Comparison of ENCODE assay signal across 14 cellular contexts in genomic region chr9:38644601-38645000, GRCh38. TPM values are rescaled to one million over a fixed set of nuclear protein-coding genes. Genes with fewer than 3 reads are reported as not detected.
DNase-seq lines count a peak whose midpoint lies in the region; ATAC-seq and TF ChIP-seq lines count a peak whose summit lies in the region.
"Had no signal": no experiment of that assay in that cellular context is flagged by ENCODE, and none has a peak within 500 bp of the region (broad histone marks: within the 10 kb centered on the region; RNA-seq: fewer than 3 reads in every experiment).

No MANE protein-coding gene starts in this region.

- CTCF ChIA-PET in PC-3 (lab: Charles Lee): no interaction called here
- CTCF ChIA-PET in WTC11 (lab: Charles Lee): no interaction called here
- CTCF ChIA-PET in GM10248 (lab: Yijun Ruan, JAX): interaction anchor here (4.7 to 6.2 kb wide), 2 partner anchors 29 to 65 kb away, joined by 38 to 47 read pairs; no protein-coding TSS in a partner anchor

- H3K9me3 ChIP-seq in PC-3 (ENCODE audit: low read length) (no peaks in the 10 kb centered on the region), spleen (no peaks in the 10 kb centered on the region)

- no peaks in the 10 kb centered on the region for H3K79me2 ChIP-seq in PC-3 (ENCODE audit: low read length)
- no peaks in the 10 kb centered on the region for H3K79me2 ChIP-seq in GM23338 (replicated peaks; ENCODE audit: insufficient read depth)

- peaks cover 3% of the 10 kb centered on the region for H3K27me3 Mint-ChIP-seq in osteocyte (ENCODE audit: unreplicated experiment)
- no peaks in the 10 kb centered on the region; the same call in 1 of the 2 replicates for H3K27me3 Mint-ChIP-seq in WTC11 (ENCODE audit: low read depth)
- H3K27me3 Mint-ChIP-seq in GM23338 (ENCODE audit: insufficient read depth, low read depth, poor library complexity): no peaks in the 10 kb centered on the region

- H3K4me2 ChIP-seq in PC-3 (ENCODE audit: low read length): no peak overlapping the region
- no peak overlapping the region for H3K4me2 ChIP-seq in GM23338
- H3K4me2 ChIP-seq: A549 had no signal

- H3K27me3 ChIP-seq in PC-3 (ENCODE audit: low read length) (no peaks in the 10 kb centered on the region), spleen (replicated peaks in 1 of 7) (peaks cover 0 to 37% (median 0%) of the 10 kb centered on the region in 7 donors), GM23338 (ENCODE audit: insufficient read depth) (no peaks in the 10 kb centered on the region)

- H4K20me1 ChIP-seq in PC-3 (ENCODE audit: low read length) (no peaks in the 10 kb centered on the region), GM23338 (replicated peaks; ENCODE audit: insufficient read depth) (no peaks in the 10 kb centered on the region)

- 37 to 64% (median 44%) methylated on average over 2 of the region's 2 CpGs for WGBS in spleen, 5 donors

- no peaks in the 10 kb centered on the region for H3K36me3 ChIP-seq in PC-3 (ENCODE audit: low read depth, low read length)
- no peaks in the 10 kb centered on the region for H3K36me3 ChIP-seq in spleen
- H3K36me3 ChIP-seq in GM23338 (ENCODE audit: insufficient read depth): no peaks in the 10 kb centered on the region

- no TSS peak for BruUV-seq in PC-3 (replicated peaks; lab: Mats Ljungman, UMichigan)

- H3K4me3 Mint-ChIP-seq in osteocyte (ENCODE audit: unreplicated experiment) (no peak overlapping the region), WTC11 (no peak overlapping the region), GM23338 (no peak overlapping the region)
- H3K4me3 Mint-ChIP-seq: CD4-positive, CD25-positive, alpha-beta regulatory T cell had no signal

- no peaks in the 10 kb centered on the region for H3F3A ChIP-seq in PC-3 (ENCODE audit: low read length, unreplicated experiment)
- no peaks in the 10 kb centered on the region for H3F3A ChIP-seq in GM23338 (replicated peaks; ENCODE audit: low read depth)

- H3K9me3 Mint-ChIP-seq in osteocyte (ENCODE audit: unreplicated experiment): no peaks in the 10 kb centered on the region
- peaks cover 8% of the 10 kb centered on the region for H3K9me3 Mint-ChIP-seq in WTC11
- 0 out of 3 replicates have a peak, but pooled peaks cover 3% of the 10 kb centered on the region for H3K9me3 Mint-ChIP-seq in GM23338

- no peak overlapping the region for H3K9ac ChIP-seq in PC-3 (ENCODE audit: low read length)

- ATAC-seq in PC-3 (no peak), WTC11 (no peak), GM23338 (no peak)
- ATAC-seq: A549, GM12878, HCT116 had no signal

- H3K9me2 ChIP-seq in PC-3 (replicated peaks; ENCODE audit: low read length) (no peaks in the 10 kb centered on the region), GM23338 (ENCODE audit: insufficient read depth) (0 out of 2 replicates have a peak, but pooled peaks cover 3% of the 10 kb centered on the region)

- no peak overlapping the region for H3K27ac Mint-ChIP-seq in osteocyte (ENCODE audit: unreplicated experiment)
- no peak overlapping the region for H3K27ac Mint-ChIP-seq in WTC11
- H3K27ac Mint-ChIP-seq in GM23338: no peak overlapping the region
- H3K27ac Mint-ChIP-seq: CD4-positive, CD25-positive, alpha-beta regulatory T cell had no signal

- POLR2A ChIA-PET in PC-3 (lab: Charles Lee; ENCODE audit: unreplicated experiment): interaction anchor here (0.9 kb wide), 1 partner anchor 228 kb away, joined by 29 read pairs; no protein-coding TSS in a partner anchor
- POLR2A ChIA-PET in WTC11 (lab: Charles Lee): no interaction called here
- POLR2A ChIA-PET in GM10248 (lab: Yijun Ruan, JAX): no interaction called here

- DNase-seq in PC-3: peak; percentile 25
- peak; percentile 30 for DNase-seq in osteocyte (ENCODE audit: extremely low spot score, unreplicated experiment)
- no peak for DNase-seq in WTC11 (ENCODE audit: low spot score)
- DNase-seq in GM10248 (ENCODE audit: extremely low spot score): no peak
- no peak for DNase-seq in spleen
- no peak for DNase-seq in GM23338 (ENCODE audit: low spot score)
- DNase-seq: CD4-positive, CD25-positive, alpha-beta regulatory T cell; DMS53; IMR-90 had no signal

- TF ChIP-seq CTCF in PC-3 (conservative IDR thresholded peaks at IDR 0.05; ENCODE audit: low read depth, low read length) (no peak), osteocyte (IDR thresholded peaks at IDR 0.05) (no peak), WTC11 (IDR thresholded peaks at IDR 0.05) (no peak), GM10248 (IDR thresholded peaks at IDR 0.05; ENCODE audit: control extremely low read depth, extremely low read depth, low read depth, missing control alignments) (no peak), spleen (IDR thresholded peaks at IDR 0.05 in 8 of 11, conservative IDR thresholded peaks at IDR 0.05 in 3 of 11) (no peak), GM23338 (conservative IDR thresholded peaks at IDR 0.05; ENCODE audit: low read depth in 2 of 2) (no peak)

- no peak for TF ChIP-seq POLR2A in spleen (IDR thresholded peaks at IDR 0.05)

- intact Hi-C loops in PC-3 (cut with micrococcal nuclease) (no loop called here), spleen (cut with DNase I; ENCODE audit: low total_unique reads) (no loop called here)

- peaks cover 13% of the 10 kb centered on the region for H3K4me1 Mint-ChIP-seq in osteocyte (ENCODE audit: unreplicated experiment)
- peaks cover 25% of the 10 kb centered on the region for H3K4me1 Mint-ChIP-seq in WTC11
- H3K4me1 Mint-ChIP-seq in GM23338: peaks cover 19% of the 10 kb centered on the region
- H3K4me1 Mint-ChIP-seq: CD4-positive, CD25-positive, alpha-beta regulatory T cell had no signal

- H3K27ac ChIP-seq in PC-3 (ENCODE audit: low read length) (no peak overlapping the region), cingulate gyrus (ENCODE audit: low read depth, low read length) (peak overlapping the region; percentile 74), spleen (no peak overlapping the region), GM23338 (ENCODE audit: low read depth) (no peak overlapping the region)
- H3K27ac ChIP-seq: A549 had no signal

- H3K4me3 ChIP-seq in PC-3 (ENCODE audit: low read length): no peak overlapping the region
- H3K4me3 ChIP-seq in spleen: no peak overlapping the region
- no peak overlapping the region for H3K4me3 ChIP-seq in GM23338
- H3K4me3 ChIP-seq: A549, GM12878 had no signal

- H2AFZ ChIP-seq in PC-3 (ENCODE audit: low read length) (no peak overlapping the region), GM23338 (no peak overlapping the region)

- H3K36me3 Mint-ChIP-seq in osteocyte (ENCODE audit: unreplicated experiment) (no peaks in the 10 kb centered on the region), WTC11 (no peaks in the 10 kb centered on the region), GM23338 (ENCODE audit: low read depth) (peaks cover 2% of the 10 kb centered on the region; the same call in 1 of the 3 replicates)
- H3K36me3 Mint-ChIP-seq: CD4-positive, CD25-positive, alpha-beta regulatory T cell had no signal

- H3K4me1 ChIP-seq in PC-3 (ENCODE audit: insufficient read depth, low read length): peaks cover 18% of the 10 kb centered on the region
- no peaks in the 10 kb centered on the region for H3K4me1 ChIP-seq in spleen
- H3K4me1 ChIP-seq in GM23338 (ENCODE audit: insufficient read depth): peaks cover 9% of the 10 kb centered on the region; the same call in 1 of the 2 replicates

TF ChIP-seq in WTC11, 78 proteins besides CTCF, POLR2A, EP300 and RAD21:
- TF ChIP-seq SMAD4 (CRISPR knock-in tag; IDR thresholded peaks at IDR 0.05): no peak
- TF ChIP-seq GABPB1 (CRISPR knock-in tag; IDR thresholded peaks at IDR 0.05): no peak

TF ChIP-seq in GM23338, 12 proteins besides CTCF, POLR2A, EP300 and RAD21 (continues in another document):
- TF ChIP-seq CREB1 (CRISPR knock-in tag; IDR thresholded peaks at IDR 0.05; ENCODE audit: low read depth): no peak
- no peak for TF ChIP-seq ETS1 (IDR thresholded peaks at IDR 0.05)
- TF ChIP-seq JUNB (IDR thresholded peaks at IDR 0.05; ENCODE audit: unreplicated experiment): no peak
- no peak for TF ChIP-seq REST (IDR thresholded peaks at IDR 0.05; ENCODE audit: unreplicated experiment)
- TF ChIP-seq EZH2 (IDR thresholded peaks at IDR 0.05; ENCODE audit: low read depth, unreplicated experiment): no peak

RNA-seq across cellular contexts. Expression of gene ANKRD18A, which starts 24.2 kb away (rescaled TPM):
- total RNA-seq in PC-3 (2014; rRNA removed) (2.2 and 3.4 TPM in 2 replicates), osteocyte (14.2 and 14.6 TPM in 2 replicates), WTC11 (2021) (10.8 to 15.7 TPM (median 12.9 TPM) in 3 replicates), spleen (1 to 10 TPM in 4 of 7 donors, under 1 TPM in 3; 0.27 to 3.4 (median 1.5) TPM)
- polyA plus RNA-seq in spleen (under 1 TPM in 2 of 3 donors, not detected in 1; 0.02 to 0.03 TPM), GM23338 (2016; fragmentation: Nextera tagmentation; extraction: Ambion mirVana) (4.7 and 6.9 TPM in 2 replicates)
- 2.4 and 2.7 TPM in 2 replicates for total RNA-seq in GM23338 (2014; rRNA removed; shearing (Covaris generic))
- total RNA-seq: GM12878, IMR-90 had no signal
- polyA plus RNA-seq: BJ, IMR-90 had no signal

Comparison
In these comparisons a context has a peak if more than half of its experiments do, and no peak if none do; other contexts are left out.
1. DNase-seq: peak in PC-3 (single experiment) and osteocyte (single experiment); none in WTC11 (single experiment), GM10248 (single experiment), spleen (single experiment) and GM23338 (single experiment).